ENCODE assay signal across 1 cellular context in genomic region chr4:40241026-40241425, GRCh38.
TF ChIP-seq lines count a peak whose summit lies in the region.

No MANE protein-coding gene starts in this region.

TF ChIP-seq in GM23338, 12 proteins besides CTCF, POLR2A, EP300 and RAD21 (continued from another document):
- no peak for TF ChIP-seq REST (IDR thresholded peaks at IDR 0.05; ENCODE audit: unreplicated experiment)
- TF ChIP-seq ZNF462 (CRISPR knock-in tag; IDR thresholded peaks at IDR 0.05): no peak
- no peak for TF ChIP-seq ZNF114 (CRISPR knock-in tag; IDR thresholded peaks at IDR 0.05)
- TF ChIP-seq JUNB (IDR thresholded peaks at IDR 0.05; ENCODE audit: unreplicated experiment): no peak
- TF ChIP-seq NANOG (IDR thresholded peaks at IDR 0.05; ENCODE audit: borderline replicate concordance): no peak
- TF ChIP-seq ZNF331 (CRISPR knock-in tag; IDR thresholded peaks at IDR 0.05; ENCODE audit: low read depth): no peak
